In genomic region chr17:75642221-75643032, GRCh38 we compare ENCODE assay signal across 13 cellular contexts. TPM values are rescaled to one million over a fixed set of nuclear protein-coding genes. Genes with fewer than 3 reads are reported as not detected.
DNase-seq lines count a peak whose midpoint lies in the region; ATAC-seq and TF ChIP-seq lines count a peak whose summit lies in the region.
"Had no signal": no experiment of that assay in that cellular context is flagged by ENCODE, and none has a peak within 500 bp of the region (broad histone marks: within the 10 kb centered on the region; RNA-seq: fewer than 3 reads in every experiment).

No MANE protein-coding gene starts in this region.

- TF ChIP-seq CTCF in VCaP (conservative IDR thresholded peaks at IDR 0.05), result no peak
- TF ChIP-seq CTCF in HFFc6 (IDR thresholded peaks at IDR 0.05), result no peak

- H3K27me3 Mint-ChIP-seq in HFFc6 (ENCODE audit: insufficient read depth), result peaks cover 2% of the 10 kb centered on the region; the same call in 1 of the 2 replicates
- H3K27me3 Mint-ChIP-seq: stimulated activated naive B cell treated with anti-CD40 and anti-IgM and Interleukin-4, amounts not matched to agents 10 μg/mL and 1 μg/mL and 100 μg/mL, for 72 hours had no signal

- H3K9me3 ChIP-seq in HUES48 (ENCODE audit: control insufficient read depth, insufficient read depth, low read length), result no peaks in the 10 kb centered on the region

- no peaks in the 10 kb centered on the region for H3K36me3 Mint-ChIP-seq in HFFc6 (ENCODE audit: low read depth)

- ATAC-seq in activated CD4-positive, CD25-positive, alpha-beta regulatory T cell treated with anti-CD3 and anti-CD28 coated beads, Interleukin-2, amount 50 U/mL, for 24 hours, result no peak
- no peak for ATAC-seq in GM19023 (IDR thresholded peaks at IDR 0.05; ENCODE audit: unreplicated experiment)
- ATAC-seq: stimulated activated naive B cell treated with anti-CD40 and anti-IgM and Interleukin-4, amounts not matched to agents 10 μg/mL and 1 μg/mL and 100 μg/mL, for 72 hours had no signal

- H3K27me3 ChIP-seq in HUES48 (ENCODE audit: control insufficient read depth, insufficient read depth, low read length), result no peaks in the 10 kb centered on the region

- H3K4me1 Mint-ChIP-seq in HFFc6 (ENCODE audit: low read depth), result no peaks in the 10 kb centered on the region
- H3K4me1 Mint-ChIP-seq: nephron progenitor cell had no signal

- H3K4me3 Mint-ChIP-seq in HFFc6, result no peak overlapping the region
- H3K4me3 Mint-ChIP-seq: activated T-helper 1 cell treated with anti-CD3 and anti-CD28 coated beads, Interleukin-12 subunit alpha, Interleukin-12 subunit beta, Interleukin-2, Interleukin-4 antibody, amounts not matched to agents 30 ng/mL and 10 ng/mL and 1 ng/mL, durations not matched to agents 14 hours and 24 hours and 36 hours; nephron progenitor cell; stimulated activated naive B cell treated with anti-CD40 and anti-IgM and Interleukin-4, amounts not matched to agents 10 μg/mL and 1 μg/mL and 100 μg/mL, for 72 hours had no signal

- H3K27ac Mint-ChIP-seq in HFFc6, result no peak overlapping the region
- H3K27ac Mint-ChIP-seq: activated T-helper 1 cell treated with anti-CD3 and anti-CD28 coated beads, Interleukin-12 subunit alpha, Interleukin-12 subunit beta, Interleukin-2, Interleukin-4 antibody, amounts not matched to agents 30 ng/mL and 10 ng/mL and 1 ng/mL, durations not matched to agents 14 hours and 24 hours and 36 hours; stimulated activated naive B cell treated with anti-CD40 and anti-IgM and Interleukin-4, amounts not matched to agents 10 μg/mL and 1 μg/mL and 100 μg/mL, for 72 hours had no signal

- H3K27ac ChIP-seq in HUES48 (ENCODE audit: low read depth, low read length) (peak overlapping the region; percentile 79), VCaP (peak overlapping the region; percentile 54), temporal lobe (ENCODE audit: low read depth, low read length) (peak overlapping the region; percentile 50)

- H3K4me3 ChIP-seq in HUES48 (ENCODE audit: low read depth, low read length), result 0 out of 2 replicates have a peak overlapping the region, but pooled peaks have one; percentile 9

- H3K4me1 ChIP-seq in HUES48 (ENCODE audit: control insufficient read depth, insufficient read depth, low read length), result peaks cover 15% of the 10 kb centered on the region

- peak; percentile 66 for DNase-seq in islet precursor cell
- no peak for DNase-seq in HFFc6
- DNase-seq: activated CD4-positive, alpha-beta T cell treated with anti-CD3 and anti-CD28 coated beads for 1 hour; NCI-H524; nephron progenitor cell; stimulated activated naive B cell treated with anti-CD40 and anti-IgM and Interleukin-4, amounts not matched to agents 10 μg/mL and 1 μg/mL and 100 μg/mL, for 72 hours had no signal

- H3K9me3 Mint-ChIP-seq in HFFc6, result no peaks in the 10 kb centered on the region
- H3K9me3 Mint-ChIP-seq: activated T-helper 1 cell treated with anti-CD3 and anti-CD28 coated beads, Interleukin-12 subunit alpha, Interleukin-12 subunit beta, Interleukin-2, Interleukin-4 antibody, amounts not matched to agents 30 ng/mL and 10 ng/mL and 1 ng/mL, durations not matched to agents 14 hours and 24 hours and 36 hours; nephron progenitor cell; stimulated activated naive B cell treated with anti-CD40 and anti-IgM and Interleukin-4, amounts not matched to agents 10 μg/mL and 1 μg/mL and 100 μg/mL, for 72 hours had no signal

- peaks cover 4% of the 10 kb centered on the region; the same call in 1 of the 2 replicates for H3K36me3 ChIP-seq in HUES48 (ENCODE audit: control insufficient read depth, insufficient read depth, low read length)

- H3K9ac ChIP-seq in HUES48 (ENCODE audit: low read depth, low read length), result no peak overlapping the region

RNA-seq across cellular contexts. Expression of gene SMIM5, which starts 9.2 kb away (rescaled TPM):
- 0.49 TPM for total RNA-seq in temporal lobe
- under 1 TPM in 1 of 6 experiments, not detected in 5; 0.09 TPM for total RNA-seq in HFFc6 (2021; fragmentation: NEBNext Ultra II Directional; extraction: Animal tissue kit (Norgen Biotek cat#: 25700))
- total RNA-seq: activated T-helper 1 cell treated with anti-CD3 and anti-CD28 coated beads, Interleukin-12 subunit alpha, Interleukin-12 subunit beta, Interleukin-2, Interleukin-4 antibody, amounts not matched to agents 30 ng/mL and 10 ng/mL and 1 ng/mL, durations not matched to agents 14 hours and 24 hours and 36 hours; SK-MEL-5 had no signal

RNA-seq across cellular contexts. Expression of gene RECQL5, which starts 24.5 kb away (rescaled TPM):
- 6.6 TPM for total RNA-seq in temporal lobe
- 10 to 100 TPM; 18.7 to 22.6 (median 21.2) TPM for total RNA-seq in HFFc6 (2021; fragmentation: NEBNext Ultra II Directional; extraction: Animal tissue kit (Norgen Biotek cat#: 25700))

RNA-seq across cellular contexts. Expression of gene SAP30BP, which starts 24.7 kb away (rescaled TPM):
- total RNA-seq in temporal lobe, result 36.1 TPM
- 10 to 100 TPM; 68.4 to 81.5 (median 71.4) TPM for total RNA-seq in HFFc6 (2021; fragmentation: NEBNext Ultra II Directional; extraction: Animal tissue kit (Norgen Biotek cat#: 25700))

RNA-seq across cellular contexts. Expression of gene MYO15B, which starts 54.8 kb away (rescaled TPM):
- total RNA-seq in temporal lobe, result 20.4 TPM
- total RNA-seq in HFFc6 (2021; fragmentation: NEBNext Ultra II Directional; extraction: Animal tissue kit (Norgen Biotek cat#: 25700)), result under 1 TPM in 4 of 6 experiments, not detected in 2; 0.25 to 0.74 (median 0.41) TPM
